Comparison of ENCODE assay signal across 3 cellular contexts in the genomic region with DNA sequence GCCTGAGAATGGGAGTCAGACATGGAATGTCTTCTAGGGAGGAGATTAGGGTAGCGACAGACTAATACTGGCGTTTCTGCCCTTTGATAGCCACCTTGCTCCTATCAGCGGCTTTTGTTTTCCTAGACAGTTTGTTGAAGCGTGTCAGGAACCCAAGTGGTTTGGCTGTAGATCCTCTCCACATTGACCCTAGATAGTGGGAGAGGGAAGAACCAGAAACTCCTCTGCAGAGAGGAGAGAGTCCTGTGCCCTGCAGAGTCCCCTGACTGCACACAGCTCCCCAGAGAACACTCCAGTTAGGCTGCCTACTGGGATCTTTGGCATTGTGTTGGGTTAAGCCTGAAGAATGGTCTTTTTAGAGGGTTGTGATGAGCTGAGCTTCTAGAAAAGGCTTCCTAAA.
TF ChIP-seq lines count a peak whose summit lies in the region.

No MANE protein-coding gene starts in this region.

TF ChIP-seq in SK-N-SH, 30 proteins besides CTCF, POLR2A, EP300 and RAD21 (continued from another document):
- TF ChIP-seq, protein P1, sequence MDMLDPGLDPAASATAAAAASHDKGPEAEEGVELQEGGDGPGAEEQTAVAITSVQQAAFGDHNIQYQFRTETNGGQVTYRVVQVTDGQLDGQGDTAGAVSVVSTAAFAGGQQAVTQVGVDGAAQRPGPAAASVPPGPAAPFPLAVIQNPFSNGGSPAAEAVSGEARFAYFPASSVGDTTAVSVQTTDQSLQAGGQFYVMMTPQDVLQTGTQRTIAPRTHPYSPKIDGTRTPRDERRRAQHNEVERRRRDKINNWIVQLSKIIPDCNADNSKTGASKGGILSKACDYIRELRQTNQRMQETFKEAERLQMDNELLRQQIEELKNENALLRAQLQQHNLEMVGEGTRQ (IDR thresholded peaks at IDR 0.05; ENCODE audit: borderline replicate concordance, low read depth, low read length): no peak
- TF ChIP-seq ELF1 (IDR thresholded peaks at IDR 0.05) (no peak), NFIC (IDR thresholded peaks at IDR 0.05; ENCODE audit: borderline replicate concordance) (no peak), MXI1 (IDR thresholded peaks at IDR 0.05; ENCODE audit: low read depth, low read length) (no peak), GABPA (IDR thresholded peaks at IDR 0.05; ENCODE audit: low read depth) (no peak), SIN3A (IDR thresholded peaks at IDR 0.05; ENCODE audit: borderline replicate concordance, low read depth, low read length) (no peak)
- TF ChIP-seq, protein P2, sequence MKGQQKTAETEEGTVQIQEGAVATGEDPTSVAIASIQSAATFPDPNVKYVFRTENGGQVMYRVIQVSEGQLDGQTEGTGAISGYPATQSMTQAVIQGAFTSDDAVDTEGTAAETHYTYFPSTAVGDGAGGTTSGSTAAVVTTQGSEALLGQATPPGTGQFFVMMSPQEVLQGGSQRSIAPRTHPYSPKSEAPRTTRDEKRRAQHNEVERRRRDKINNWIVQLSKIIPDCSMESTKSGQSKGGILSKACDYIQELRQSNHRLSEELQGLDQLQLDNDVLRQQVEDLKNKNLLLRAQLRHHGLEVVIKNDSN (IDR thresholded peaks at IDR 0.05; ENCODE audit: borderline replicate concordance, low read depth): no peak

TF ChIP-seq in SK-N-SH treated with all-trans-retinoic acid at 6 μM for 48 hours, 23 proteins besides CTCF, POLR2A, EP300 and RAD21 (continued from another document):
- TF ChIP-seq ZC3H10 (CRISPR knock-in tag; IDR thresholded peaks at IDR 0.05) (no peak), SNAI2 (CRISPR knock-in tag; IDR thresholded peaks at IDR 0.05) (no peak), ZFP3 (CRISPR knock-in tag; IDR thresholded peaks at IDR 0.05) (no peak), ARNTL (CRISPR knock-in tag; IDR thresholded peaks at IDR 0.05; ENCODE audit: borderline replicate concordance, low read depth) (no peak), ZNF70 (CRISPR knock-in tag; IDR thresholded peaks at IDR 0.05) (no peak), CSDC2 (CRISPR knock-in tag; IDR thresholded peaks at IDR 0.05) (no peak), TOX (CRISPR knock-in tag; IDR thresholded peaks at IDR 0.05; ENCODE audit: borderline replicate concordance) (no peak), TCF4 (CRISPR knock-in tag; IDR thresholded peaks at IDR 0.05; ENCODE audit: borderline replicate concordance) (no peak), OSR1 (CRISPR knock-in tag; IDR thresholded peaks at IDR 0.05) (no peak), BACH2 (CRISPR knock-in tag; IDR thresholded peaks at IDR 0.05; ENCODE audit: borderline replicate concordance) (no peak), ESRRG (CRISPR knock-in tag; IDR thresholded peaks at IDR 0.05) (no peak), GLIS3 (CRISPR knock-in tag; IDR thresholded peaks at IDR 0.05) (no peak), ZNF565 (CRISPR knock-in tag; conservative IDR thresholded peaks at IDR 0.05; ENCODE audit: low read depth) (no peak), ZNF8 (CRISPR knock-in tag; IDR thresholded peaks at IDR 0.05) (no peak)
- TF ChIP-seq, protein P3, sequence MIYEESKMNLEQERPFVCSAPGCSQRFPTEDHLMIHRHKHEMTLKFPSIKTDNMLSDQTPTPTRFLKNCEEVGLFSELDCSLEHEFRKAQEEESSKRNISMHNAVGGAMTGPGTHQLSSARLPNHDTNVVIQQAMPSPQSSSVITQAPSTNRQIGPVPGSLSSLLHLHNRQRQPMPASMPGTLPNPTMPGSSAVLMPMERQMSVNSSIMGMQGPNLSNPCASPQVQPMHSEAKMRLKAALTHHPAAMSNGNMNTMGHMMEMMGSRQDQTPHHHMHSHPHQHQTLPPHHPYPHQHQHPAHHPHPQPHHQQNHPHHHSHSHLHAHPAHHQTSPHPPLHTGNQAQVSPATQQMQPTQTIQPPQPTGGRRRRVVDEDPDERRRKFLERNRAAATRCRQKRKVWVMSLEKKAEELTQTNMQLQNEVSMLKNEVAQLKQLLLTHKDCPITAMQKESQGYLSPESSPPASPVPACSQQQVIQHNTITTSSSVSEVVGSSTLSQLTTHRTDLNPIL (CRISPR knock-in tag; IDR thresholded peaks at IDR 0.05; ENCODE audit: low read depth): no peak
- TF ChIP-seq, protein P4, sequence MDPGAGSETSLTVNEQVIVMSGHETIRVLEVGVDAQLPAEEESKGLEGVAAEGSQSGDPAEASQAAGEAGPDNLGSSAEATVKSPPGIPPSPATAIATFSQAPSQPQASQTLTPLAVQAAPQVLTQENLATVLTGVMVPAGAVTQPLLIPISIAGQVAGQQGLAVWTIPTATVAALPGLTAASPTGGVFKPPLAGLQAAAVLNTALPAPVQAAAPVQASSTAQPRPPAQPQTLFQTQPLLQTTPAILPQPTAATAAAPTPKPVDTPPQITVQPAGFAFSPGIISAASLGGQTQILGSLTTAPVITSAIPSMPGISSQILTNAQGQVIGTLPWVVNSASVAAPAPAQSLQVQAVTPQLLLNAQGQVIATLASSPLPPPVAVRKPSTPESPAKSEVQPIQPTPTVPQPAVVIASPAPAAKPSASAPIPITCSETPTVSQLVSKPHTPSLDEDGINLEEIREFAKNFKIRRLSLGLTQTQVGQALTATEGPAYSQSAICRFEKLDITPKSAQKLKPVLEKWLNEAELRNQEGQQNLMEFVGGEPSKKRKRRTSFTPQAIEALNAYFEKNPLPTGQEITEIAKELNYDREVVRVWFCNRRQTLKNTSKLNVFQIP (CRISPR knock-in tag; IDR thresholded peaks at IDR 0.05; ENCODE audit: borderline replicate concordance, low read depth): no peak
TF ChIP-seq in SK-N-SH treated with all-trans-retinoic acid at 6 μM for 48 hours: peak in this region for 0.

TF ChIP-seq in PFSK-1, 5 proteins besides CTCF, POLR2A, EP300 and RAD21:
- TF ChIP-seq, protein P5, sequence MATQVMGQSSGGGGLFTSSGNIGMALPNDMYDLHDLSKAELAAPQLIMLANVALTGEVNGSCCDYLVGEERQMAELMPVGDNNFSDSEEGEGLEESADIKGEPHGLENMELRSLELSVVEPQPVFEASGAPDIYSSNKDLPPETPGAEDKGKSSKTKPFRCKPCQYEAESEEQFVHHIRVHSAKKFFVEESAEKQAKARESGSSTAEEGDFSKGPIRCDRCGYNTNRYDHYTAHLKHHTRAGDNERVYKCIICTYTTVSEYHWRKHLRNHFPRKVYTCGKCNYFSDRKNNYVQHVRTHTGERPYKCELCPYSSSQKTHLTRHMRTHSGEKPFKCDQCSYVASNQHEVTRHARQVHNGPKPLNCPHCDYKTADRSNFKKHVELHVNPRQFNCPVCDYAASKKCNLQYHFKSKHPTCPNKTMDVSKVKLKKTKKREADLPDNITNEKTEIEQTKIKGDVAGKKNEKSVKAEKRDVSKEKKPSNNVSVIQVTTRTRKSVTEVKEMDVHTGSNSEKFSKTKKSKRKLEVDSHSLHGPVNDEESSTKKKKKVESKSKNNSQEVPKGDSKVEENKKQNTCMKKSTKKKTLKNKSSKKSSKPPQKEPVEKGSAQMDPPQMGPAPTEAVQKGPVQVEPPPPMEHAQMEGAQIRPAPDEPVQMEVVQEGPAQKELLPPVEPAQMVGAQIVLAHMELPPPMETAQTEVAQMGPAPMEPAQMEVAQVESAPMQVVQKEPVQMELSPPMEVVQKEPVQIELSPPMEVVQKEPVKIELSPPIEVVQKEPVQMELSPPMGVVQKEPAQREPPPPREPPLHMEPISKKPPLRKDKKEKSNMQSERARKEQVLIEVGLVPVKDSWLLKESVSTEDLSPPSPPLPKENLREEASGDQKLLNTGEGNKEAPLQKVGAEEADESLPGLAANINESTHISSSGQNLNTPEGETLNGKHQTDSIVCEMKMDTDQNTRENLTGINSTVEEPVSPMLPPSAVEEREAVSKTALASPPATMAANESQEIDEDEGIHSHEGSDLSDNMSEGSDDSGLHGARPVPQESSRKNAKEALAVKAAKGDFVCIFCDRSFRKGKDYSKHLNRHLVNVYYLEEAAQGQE (IDR thresholded peaks at IDR 0.05; ENCODE audit: insufficient read depth in 1 of 2, low read depth in 2 of 2, low read length in 2 of 2): no peak
- TF ChIP-seq FOXP2 (optimal IDR thresholded peaks at IDR 0.05; ENCODE audit: borderline replicate concordance, extremely low read depth, extremely low read length, insufficient read depth): no peak
- no peak for TF ChIP-seq SIN3A (IDR thresholded peaks at IDR 0.05; ENCODE audit: borderline replicate concordance, insufficient read depth, low read length)
- TF ChIP-seq POLR2AphosphoS5 (IDR thresholded peaks at IDR 0.05; ENCODE audit: low read depth, low read length): peak; percentile 16; the same call in 1 of the 2 replicates
- no peak for TF ChIP-seq TAF1 (IDR thresholded peaks at IDR 0.05; ENCODE audit: borderline replicate concordance, insufficient read depth, low read length)
